ENCODE assay signal across 2 cellular contexts in the genomic region with DNA sequence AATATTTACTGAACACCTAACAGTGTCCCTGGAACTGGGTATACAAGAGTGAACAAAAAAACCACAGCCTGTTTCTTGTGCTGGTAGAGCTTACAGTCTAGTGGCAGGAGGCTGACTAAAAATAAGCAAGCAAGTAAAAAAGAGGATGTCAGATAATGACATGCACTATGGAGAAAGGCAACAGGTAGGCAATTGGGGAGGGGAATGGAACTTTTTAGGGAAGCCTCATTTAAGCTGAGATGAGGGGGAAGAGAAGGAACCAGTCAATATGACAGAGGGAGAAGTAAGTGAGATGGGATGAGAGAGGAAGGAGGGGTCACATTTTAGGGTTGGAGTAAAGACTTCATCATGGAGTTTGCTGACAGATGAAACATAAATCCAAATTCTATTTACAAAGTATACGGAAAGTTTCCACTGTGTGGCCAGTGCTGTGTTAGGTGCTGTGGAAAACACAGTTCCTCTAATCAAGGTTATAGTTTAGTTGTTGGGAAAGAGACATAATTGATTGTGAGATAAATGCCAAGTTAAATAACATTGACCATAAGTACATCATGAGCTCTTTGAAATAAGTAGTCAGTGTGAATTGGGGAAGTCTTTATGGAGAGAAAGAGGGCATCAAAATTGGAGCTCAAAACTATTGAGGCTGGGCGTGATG.
TF ChIP-seq lines count a peak whose summit lies in the region.

No MANE protein-coding gene starts in this region.

TF ChIP-seq in liver, 16 proteins besides CTCF, POLR2A, EP300 and RAD21 (continued from another document):
- TF ChIP-seq, protein P1, sequence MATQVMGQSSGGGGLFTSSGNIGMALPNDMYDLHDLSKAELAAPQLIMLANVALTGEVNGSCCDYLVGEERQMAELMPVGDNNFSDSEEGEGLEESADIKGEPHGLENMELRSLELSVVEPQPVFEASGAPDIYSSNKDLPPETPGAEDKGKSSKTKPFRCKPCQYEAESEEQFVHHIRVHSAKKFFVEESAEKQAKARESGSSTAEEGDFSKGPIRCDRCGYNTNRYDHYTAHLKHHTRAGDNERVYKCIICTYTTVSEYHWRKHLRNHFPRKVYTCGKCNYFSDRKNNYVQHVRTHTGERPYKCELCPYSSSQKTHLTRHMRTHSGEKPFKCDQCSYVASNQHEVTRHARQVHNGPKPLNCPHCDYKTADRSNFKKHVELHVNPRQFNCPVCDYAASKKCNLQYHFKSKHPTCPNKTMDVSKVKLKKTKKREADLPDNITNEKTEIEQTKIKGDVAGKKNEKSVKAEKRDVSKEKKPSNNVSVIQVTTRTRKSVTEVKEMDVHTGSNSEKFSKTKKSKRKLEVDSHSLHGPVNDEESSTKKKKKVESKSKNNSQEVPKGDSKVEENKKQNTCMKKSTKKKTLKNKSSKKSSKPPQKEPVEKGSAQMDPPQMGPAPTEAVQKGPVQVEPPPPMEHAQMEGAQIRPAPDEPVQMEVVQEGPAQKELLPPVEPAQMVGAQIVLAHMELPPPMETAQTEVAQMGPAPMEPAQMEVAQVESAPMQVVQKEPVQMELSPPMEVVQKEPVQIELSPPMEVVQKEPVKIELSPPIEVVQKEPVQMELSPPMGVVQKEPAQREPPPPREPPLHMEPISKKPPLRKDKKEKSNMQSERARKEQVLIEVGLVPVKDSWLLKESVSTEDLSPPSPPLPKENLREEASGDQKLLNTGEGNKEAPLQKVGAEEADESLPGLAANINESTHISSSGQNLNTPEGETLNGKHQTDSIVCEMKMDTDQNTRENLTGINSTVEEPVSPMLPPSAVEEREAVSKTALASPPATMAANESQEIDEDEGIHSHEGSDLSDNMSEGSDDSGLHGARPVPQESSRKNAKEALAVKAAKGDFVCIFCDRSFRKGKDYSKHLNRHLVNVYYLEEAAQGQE (IDR thresholded peaks at IDR 0.05): peak; percentile 21
- TF ChIP-seq JUND (IDR thresholded peaks at IDR 0.05) (peak in 1 of 2 donors; percentile 40), FOXA2 (IDR thresholded peaks at IDR 0.05) (peak; percentile 75), RXRA (IDR thresholded peaks at IDR 0.05) (peak in 1 of 2 donors; percentile 78), GABPA (IDR thresholded peaks at IDR 0.05 in 1 of 2, conservative IDR thresholded peaks at IDR 0.05 in 1 of 2) (no peak), YY1 (IDR thresholded peaks at IDR 0.05) (peak; percentile 64), TAF1 (conservative IDR thresholded peaks at IDR 0.05) (no peak)
- TF ChIP-seq, protein P2, sequence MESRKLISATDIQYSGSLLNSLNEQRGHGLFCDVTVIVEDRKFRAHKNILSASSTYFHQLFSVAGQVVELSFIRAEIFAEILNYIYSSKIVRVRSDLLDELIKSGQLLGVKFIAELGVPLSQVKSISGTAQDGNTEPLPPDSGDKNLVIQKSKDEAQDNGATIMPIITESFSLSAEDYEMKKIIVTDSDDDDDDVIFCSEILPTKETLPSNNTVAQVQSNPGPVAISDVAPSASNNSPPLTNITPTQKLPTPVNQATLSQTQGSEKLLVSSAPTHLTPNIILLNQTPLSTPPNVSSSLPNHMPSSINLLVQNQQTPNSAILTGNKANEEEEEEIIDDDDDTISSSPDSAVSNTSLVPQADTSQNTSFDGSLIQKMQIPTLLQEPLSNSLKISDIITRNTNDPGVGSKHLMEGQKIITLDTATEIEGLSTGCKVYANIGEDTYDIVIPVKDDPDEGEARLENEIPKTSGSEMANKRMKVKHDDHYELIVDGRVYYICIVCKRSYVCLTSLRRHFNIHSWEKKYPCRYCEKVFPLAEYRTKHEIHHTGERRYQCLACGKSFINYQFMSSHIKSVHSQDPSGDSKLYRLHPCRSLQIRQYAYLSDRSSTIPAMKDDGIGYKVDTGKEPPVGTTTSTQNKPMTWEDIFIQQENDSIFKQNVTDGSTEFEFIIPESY (IDR thresholded peaks at IDR 0.05): no peak

TF ChIP-seq in HepG2, 621 proteins besides CTCF, POLR2A, EP300 and RAD21 (continued from another document):
- TF ChIP-seq, protein P3, sequence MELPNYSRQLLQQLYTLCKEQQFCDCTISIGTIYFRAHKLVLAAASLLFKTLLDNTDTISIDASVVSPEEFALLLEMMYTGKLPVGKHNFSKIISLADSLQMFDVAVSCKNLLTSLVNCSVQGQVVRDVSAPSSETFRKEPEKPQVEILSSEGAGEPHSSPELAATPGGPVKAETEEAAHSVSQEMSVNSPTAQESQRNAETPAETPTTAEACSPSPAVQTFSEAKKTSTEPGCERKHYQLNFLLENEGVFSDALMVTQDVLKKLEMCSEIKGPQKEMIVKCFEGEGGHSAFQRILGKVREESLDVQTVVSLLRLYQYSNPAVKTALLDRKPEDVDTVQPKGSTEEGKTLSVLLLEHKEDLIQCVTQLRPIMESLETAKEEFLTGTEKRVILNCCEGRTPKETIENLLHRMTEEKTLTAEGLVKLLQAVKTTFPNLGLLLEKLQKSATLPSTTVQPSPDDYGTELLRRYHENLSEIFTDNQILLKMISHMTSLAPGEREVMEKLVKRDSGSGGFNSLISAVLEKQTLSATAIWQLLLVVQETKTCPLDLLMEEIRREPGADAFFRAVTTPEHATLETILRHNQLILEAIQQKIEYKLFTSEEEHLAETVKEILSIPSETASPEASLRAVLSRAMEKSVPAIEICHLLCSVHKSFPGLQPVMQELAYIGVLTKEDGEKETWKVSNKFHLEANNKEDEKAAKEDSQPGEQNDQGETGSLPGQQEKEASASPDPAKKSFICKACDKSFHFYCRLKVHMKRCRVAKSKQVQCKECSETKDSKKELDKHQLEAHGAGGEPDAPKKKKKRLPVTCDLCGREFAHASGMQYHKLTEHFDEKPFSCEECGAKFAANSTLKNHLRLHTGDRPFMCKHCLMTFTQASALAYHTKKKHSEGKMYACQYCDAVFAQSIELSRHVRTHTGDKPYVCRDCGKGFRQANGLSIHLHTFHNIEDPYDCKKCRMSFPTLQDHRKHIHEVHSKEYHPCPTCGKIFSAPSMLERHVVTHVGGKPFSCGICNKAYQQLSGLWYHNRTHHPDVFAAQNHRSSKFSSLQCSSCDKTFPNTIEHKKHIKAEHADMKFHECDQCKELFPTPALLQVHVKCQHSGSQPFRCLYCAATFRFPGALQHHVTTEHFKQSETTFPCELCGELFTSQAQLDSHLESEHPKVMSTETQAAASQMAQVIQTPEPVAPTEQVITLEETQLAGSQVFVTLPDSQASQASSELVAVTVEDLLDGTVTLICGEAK (IDR thresholded peaks at IDR 0.05): no peak
- TF ChIP-seq, protein P3 (CRISPR knock-in tag; IDR thresholded peaks at IDR 0.05): no peak
- TF ChIP-seq ZNF430 (CRISPR knock-in tag; IDR thresholded peaks at IDR 0.05): no peak
- no peak for TF ChIP-seq ZNF292 (CRISPR knock-in tag; IDR thresholded peaks at IDR 0.05; ENCODE audit: borderline replicate concordance, low read depth)
- TF ChIP-seq, protein P4, sequence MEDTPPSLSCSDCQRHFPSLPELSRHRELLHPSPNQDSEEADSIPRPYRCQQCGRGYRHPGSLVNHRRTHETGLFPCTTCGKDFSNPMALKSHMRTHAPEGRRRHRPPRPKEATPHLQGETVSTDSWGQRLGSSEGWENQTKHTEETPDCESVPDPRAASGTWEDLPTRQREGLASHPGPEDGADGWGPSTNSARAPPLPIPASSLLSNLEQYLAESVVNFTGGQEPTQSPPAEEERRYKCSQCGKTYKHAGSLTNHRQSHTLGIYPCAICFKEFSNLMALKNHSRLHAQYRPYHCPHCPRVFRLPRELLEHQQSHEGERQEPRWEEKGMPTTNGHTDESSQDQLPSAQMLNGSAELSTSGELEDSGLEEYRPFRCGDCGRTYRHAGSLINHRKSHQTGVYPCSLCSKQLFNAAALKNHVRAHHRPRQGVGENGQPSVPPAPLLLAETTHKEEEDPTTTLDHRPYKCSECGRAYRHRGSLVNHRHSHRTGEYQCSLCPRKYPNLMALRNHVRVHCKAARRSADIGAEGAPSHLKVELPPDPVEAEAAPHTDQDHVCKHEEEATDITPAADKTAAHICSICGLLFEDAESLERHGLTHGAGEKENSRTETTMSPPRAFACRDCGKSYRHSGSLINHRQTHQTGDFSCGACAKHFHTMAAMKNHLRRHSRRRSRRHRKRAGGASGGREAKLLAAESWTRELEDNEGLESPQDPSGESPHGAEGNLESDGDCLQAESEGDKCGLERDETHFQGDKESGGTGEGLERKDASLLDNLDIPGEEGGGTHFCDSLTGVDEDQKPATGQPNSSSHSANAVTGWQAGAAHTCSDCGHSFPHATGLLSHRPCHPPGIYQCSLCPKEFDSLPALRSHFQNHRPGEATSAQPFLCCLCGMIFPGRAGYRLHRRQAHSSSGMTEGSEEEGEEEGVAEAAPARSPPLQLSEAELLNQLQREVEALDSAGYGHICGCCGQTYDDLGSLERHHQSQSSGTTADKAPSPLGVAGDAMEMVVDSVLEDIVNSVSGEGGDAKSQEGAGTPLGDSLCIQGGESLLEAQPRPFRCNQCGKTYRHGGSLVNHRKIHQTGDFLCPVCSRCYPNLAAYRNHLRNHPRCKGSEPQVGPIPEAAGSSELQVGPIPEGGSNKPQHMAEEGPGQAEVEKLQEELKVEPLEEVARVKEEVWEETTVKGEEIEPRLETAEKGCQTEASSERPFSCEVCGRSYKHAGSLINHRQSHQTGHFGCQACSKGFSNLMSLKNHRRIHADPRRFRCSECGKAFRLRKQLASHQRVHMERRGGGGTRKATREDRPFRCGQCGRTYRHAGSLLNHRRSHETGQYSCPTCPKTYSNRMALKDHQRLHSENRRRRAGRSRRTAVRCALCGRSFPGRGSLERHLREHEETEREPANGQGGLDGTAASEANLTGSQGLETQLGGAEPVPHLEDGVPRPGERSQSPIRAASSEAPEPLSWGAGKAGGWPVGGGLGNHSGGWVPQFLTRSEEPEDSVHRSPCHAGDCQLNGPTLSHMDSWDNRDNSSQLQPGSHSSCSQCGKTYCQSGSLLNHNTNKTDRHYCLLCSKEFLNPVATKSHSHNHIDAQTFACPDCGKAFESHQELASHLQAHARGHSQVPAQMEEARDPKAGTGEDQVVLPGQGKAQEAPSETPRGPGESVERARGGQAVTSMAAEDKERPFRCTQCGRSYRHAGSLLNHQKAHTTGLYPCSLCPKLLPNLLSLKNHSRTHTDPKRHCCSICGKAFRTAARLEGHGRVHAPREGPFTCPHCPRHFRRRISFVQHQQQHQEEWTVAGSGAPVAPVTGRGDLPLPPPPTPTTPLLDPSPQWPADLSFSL (CRISPR knock-in tag; IDR thresholded peaks at IDR 0.05): no peak
- TF ChIP-seq, protein P5, sequence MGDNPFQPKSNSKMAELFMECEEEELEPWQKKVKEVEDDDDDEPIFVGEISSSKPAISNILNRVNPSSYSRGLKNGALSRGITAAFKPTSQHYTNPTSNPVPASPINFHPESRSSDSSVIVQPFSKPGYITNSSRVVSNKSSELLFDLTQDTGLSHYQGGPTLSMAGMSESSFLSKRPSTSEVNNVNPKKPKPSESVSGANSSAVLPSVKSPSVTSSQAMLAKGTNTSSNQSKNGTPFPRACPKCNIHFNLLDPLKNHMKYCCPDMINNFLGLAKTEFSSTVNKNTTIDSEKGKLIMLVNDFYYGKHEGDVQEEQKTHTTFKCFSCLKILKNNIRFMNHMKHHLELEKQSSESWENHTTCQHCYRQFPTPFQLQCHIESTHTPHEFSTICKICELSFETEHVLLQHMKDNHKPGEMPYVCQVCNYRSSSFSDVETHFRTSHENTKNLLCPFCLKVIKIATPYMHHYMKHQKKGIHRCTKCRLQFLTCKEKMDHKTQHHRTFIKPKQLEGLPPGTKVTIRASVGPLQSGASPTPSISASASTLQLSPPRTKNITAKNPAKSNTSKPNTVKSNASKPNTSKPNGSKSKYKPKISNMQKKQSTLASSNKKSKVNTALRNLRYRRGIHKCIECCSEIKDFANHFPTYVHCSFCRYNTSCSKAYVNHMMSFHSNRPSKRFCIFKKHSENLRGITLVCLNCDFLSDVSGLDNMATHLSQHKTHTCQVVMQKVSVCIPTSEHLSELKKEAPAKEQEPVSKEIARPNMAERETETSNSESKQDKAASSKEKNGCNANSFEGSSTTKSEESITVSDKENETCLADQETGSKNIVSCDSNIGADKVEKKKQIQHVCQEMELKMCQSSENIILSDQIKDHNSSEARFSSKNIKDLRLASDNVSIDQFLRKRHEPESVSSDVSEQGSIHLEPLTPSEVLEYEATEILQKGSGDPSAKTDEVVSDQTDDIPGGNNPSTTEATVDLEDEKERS (CRISPR knock-in tag; IDR thresholded peaks at IDR 0.05): no peak
- no peak for TF ChIP-seq SMC3 (IDR thresholded peaks at IDR 0.05; ENCODE audit: low read length)
- no peak for TF ChIP-seq THAP11 (CRISPR knock-in tag; IDR thresholded peaks at IDR 0.05)
- no peak for TF ChIP-seq ZNF20 (CRISPR knock-in tag; IDR thresholded peaks at IDR 0.05)
- TF ChIP-seq KLF13 (CRISPR knock-in tag; IDR thresholded peaks at IDR 0.05): no peak
- TF ChIP-seq, protein P6, sequence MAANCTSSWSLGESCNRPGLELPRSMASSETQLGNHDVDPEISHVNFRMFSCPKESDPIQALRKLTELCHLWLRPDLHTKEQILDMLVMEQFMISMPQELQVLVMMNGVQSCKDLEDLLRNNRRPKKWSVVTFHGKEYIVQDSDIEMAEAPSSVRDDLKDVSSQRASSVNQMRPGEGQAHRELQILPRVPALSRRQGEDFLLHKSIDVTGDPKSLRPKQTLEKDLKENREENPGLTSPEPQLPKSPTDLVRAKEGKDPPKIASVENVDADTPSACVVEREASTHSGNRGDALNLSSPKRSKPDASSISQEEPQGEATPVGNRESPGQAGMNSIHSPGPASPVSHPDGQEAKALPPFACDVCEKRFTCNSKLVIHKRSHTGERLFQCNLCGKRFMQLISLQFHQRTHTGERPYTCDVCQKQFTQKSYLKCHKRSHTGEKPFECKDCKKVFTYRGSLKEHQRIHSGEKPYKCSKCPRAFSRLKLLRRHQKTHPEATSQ (CRISPR knock-in tag; IDR thresholded peaks at IDR 0.05; ENCODE audit: borderline replicate concordance): no peak
- TF ChIP-seq ZFX (CRISPR knock-in tag; IDR thresholded peaks at IDR 0.05; ENCODE audit: low read depth): no peak
- no peak for TF ChIP-seq ATF1 (CRISPR knock-in tag; IDR thresholded peaks at IDR 0.05)
- TF ChIP-seq ZNF274 (CRISPR knock-in tag; IDR thresholded peaks at IDR 0.05): no peak
